Comparison of ENCODE assay signal across 14 cellular contexts in genomic region chr6:158796353-158796752, GRCh38. TPM values are rescaled to one million over a fixed set of nuclear protein-coding genes. Genes with fewer than 3 reads are reported as not detected.
DNase-seq lines count a peak whose midpoint lies in the region; ATAC-seq and TF ChIP-seq lines count a peak whose summit lies in the region.
"Had no signal": no experiment of that assay in that cellular context is flagged by ENCODE, and none has a peak within 500 bp of the region (broad histone marks: within the 10 kb centered on the region; RNA-seq: fewer than 3 reads in every experiment).

No MANE protein-coding gene starts in this region.

- H3K36me3 Mint-ChIP-seq in Calu3 (ENCODE audit: insufficient read depth, unreplicated experiment), result peaks cover 97% of the 10 kb centered on the region
- peaks cover 84% of the 10 kb centered on the region for H3K36me3 Mint-ChIP-seq in activated T-helper 17 cell treated with anti-CD3 and anti-CD28 coated beads, Interleukin-2, amount 50 U/mL, for 72 hours (ENCODE audit: low read depth)
- peaks cover 11% of the 10 kb centered on the region for H3K36me3 Mint-ChIP-seq in neural progenitor cell

- intact Hi-C loops in Calu3 (cut with micrococcal nuclease; ENCODE audit: unreplicated experiment), result loop anchor here (5.0 kb wide), 1 partner anchor 176 kb away; no protein-coding TSS in a partner anchor
- intact Hi-C loops in lower lobe of right lung (cut with DNase I), result no loop called here
- intact Hi-C loops in aorta (cut with DNase I), result no loop called here

- WGBS in aorta, 2 donors, result 93 to 97% methylated on average over 3 of the region's 3 CpGs

- H3K4me2 ChIP-seq in BLaER1, result 0 out of 2 replicates have a peak overlapping the region, but pooled peaks have one; percentile 10
- no peak overlapping the region for H3K4me2 ChIP-seq in neural progenitor cell

- H3K4me3 ChIP-seq in BLaER1 (no peak overlapping the region), lower lobe of right lung (no peak overlapping the region), aorta (ENCODE audit: low read length in 2 of 2) (no peak overlapping the region), neural progenitor cell (no peak overlapping the region)
- H3K4me3 ChIP-seq: prostate gland, SJSA1 had no signal

- TF ChIP-seq CTCF in Calu3 (IDR thresholded peaks at IDR 0.05; ENCODE audit: unreplicated experiment) (no peak), lower lobe of right lung (IDR thresholded peaks at IDR 0.05) (no peak), neural progenitor cell (IDR thresholded peaks at IDR 0.05) (no peak)

- H4K20me1 ChIP-seq in BLaER1 (peaks cover 100% of the 10 kb centered on the region), neural progenitor cell (ENCODE audit: low read depth) (peaks cover 71% of the 10 kb centered on the region)

- peaks cover 87% of the 10 kb centered on the region for H3K4me1 ChIP-seq in BLaER1
- peaks cover 94% of the 10 kb centered on the region for H3K4me1 ChIP-seq in lower lobe of right lung
- H3K4me1 ChIP-seq in aorta (ENCODE audit: control insufficient read depth in 1 of 2, insufficient read depth in 2 of 2, low read length in 2 of 2), result peaks cover 2 to 3% of the 10 kb centered on the region in 2 donors
- no peaks in the 10 kb centered on the region for H3K4me1 ChIP-seq in neural progenitor cell

- ATAC-seq in activated T-helper 17 cell treated with anti-CD3 and anti-CD28 coated beads, Interleukin-2, amount 50 U/mL, for 72 hours (replicated peaks), result no peak
- ATAC-seq in lower lobe of right lung (no peak), aorta (ENCODE audit: low FRiP score) (no peak), HG03095 (IDR thresholded peaks at IDR 0.05; ENCODE audit: unreplicated experiment) (no peak)

- H3K36me3 ChIP-seq in BLaER1 (peaks cover 38% of the 10 kb centered on the region), lower lobe of right lung (no peaks in the 10 kb centered on the region), aorta (ENCODE audit: control insufficient read depth in 1 of 2, insufficient read depth in 2 of 2, low read length in 1 of 2) (no peaks in the 10 kb centered on the region), neural progenitor cell (no peaks in the 10 kb centered on the region)
- H3K36me3 ChIP-seq: prostate gland had no signal

- no peak for DNase-seq in Calu3
- no peak for DNase-seq in lower lobe of right lung
- DNase-seq in aorta, result no peak
- no peak for DNase-seq in neural progenitor cell (ENCODE audit: low spot score)
- no peak for DNase-seq in DMS79 (lab: John Stamatoyannopoulos, UW)
- DNase-seq: activated T-cell treated with anti-CD3 and anti-CD28 coated beads for 4 hours, IMR-90, islet precursor cell, NCI-H1092 had no signal

- H3K27ac Mint-ChIP-seq in Calu3 (ENCODE audit: unreplicated experiment) (peak overlapping the region; percentile 93), neural progenitor cell (no peak overlapping the region)
- H3K27ac Mint-ChIP-seq in activated T-helper 17 cell treated with anti-CD3 and anti-CD28 coated beads, Interleukin-2, amount 50 U/mL, for 72 hours, result peak overlapping the region; percentile 37

- H3K4me3 Mint-ChIP-seq in Calu3 (ENCODE audit: low read depth, unreplicated experiment), result peak overlapping the region; percentile 85
- H3K4me3 Mint-ChIP-seq in activated T-helper 17 cell treated with anti-CD3 and anti-CD28 coated beads, Interleukin-2, amount 50 U/mL, for 72 hours, result peak overlapping the region; percentile 48
- H3K4me3 Mint-ChIP-seq in neural progenitor cell, result no peak overlapping the region

- H3K27me3 ChIP-seq in BLaER1 (no peaks in the 10 kb centered on the region), lower lobe of right lung (ENCODE audit: low read depth) (no peaks in the 10 kb centered on the region), aorta (ENCODE audit: control insufficient read depth in 1 of 2, insufficient read depth in 2 of 2, low read length in 1 of 2) (no peaks in the 10 kb centered on the region), neural progenitor cell (no peaks in the 10 kb centered on the region)
- H3K27me3 ChIP-seq: SJSA1 had no signal

- H3K9me3 Mint-ChIP-seq in Calu3 (ENCODE audit: low read depth, unreplicated experiment), result no peaks in the 10 kb centered on the region
- H3K9me3 Mint-ChIP-seq in activated T-helper 17 cell treated with anti-CD3 and anti-CD28 coated beads, Interleukin-2, amount 50 U/mL, for 72 hours, result no peaks in the 10 kb centered on the region
- no peaks in the 10 kb centered on the region for H3K9me3 Mint-ChIP-seq in neural progenitor cell

- no peak overlapping the region for H2AFZ ChIP-seq in neural progenitor cell (replicated peaks)

- BruUV-seq in Calu3 (replicated peaks; lab: Mats Ljungman, UMichigan), result no TSS peak

- peaks cover 99% of the 10 kb centered on the region for H3K79me2 ChIP-seq in neural progenitor cell (ENCODE audit: low read depth)

- H3K4me1 Mint-ChIP-seq in Calu3 (ENCODE audit: low read depth, unreplicated experiment) (peaks cover 78% of the 10 kb centered on the region), neural progenitor cell (peaks cover 22% of the 10 kb centered on the region)
- H3K4me1 Mint-ChIP-seq in activated T-helper 17 cell treated with anti-CD3 and anti-CD28 coated beads, Interleukin-2, amount 50 U/mL, for 72 hours, result peaks cover 36% of the 10 kb centered on the region

- no peaks in the 10 kb centered on the region for H3K27me3 Mint-ChIP-seq in Calu3 (ENCODE audit: unreplicated experiment)
- no peaks in the 10 kb centered on the region for H3K27me3 Mint-ChIP-seq in activated T-helper 17 cell treated with anti-CD3 and anti-CD28 coated beads, Interleukin-2, amount 50 U/mL, for 72 hours
- H3K27me3 Mint-ChIP-seq in neural progenitor cell (ENCODE audit: insufficient read depth, low read depth), result peaks cover 4% of the 10 kb centered on the region

- no peak overlapping the region for H3K9ac ChIP-seq in BLaER1
- no peak overlapping the region for H3K9ac ChIP-seq in neural progenitor cell

- H3K27ac ChIP-seq in BLaER1 (no peak overlapping the region), lower lobe of right lung (peak overlapping the region; percentile 5), aorta (ENCODE audit: low read depth in 1 of 2, low read length in 2 of 2) (no peak overlapping the region), neural progenitor cell (no peak overlapping the region)
- H3K27ac ChIP-seq: SJSA1 had no signal

- H3F3A ChIP-seq in neural progenitor cell (ENCODE audit: low read depth), result no peaks in the 10 kb centered on the region

- H3K9me3 ChIP-seq in BLaER1 (peaks cover 6% of the 10 kb centered on the region; the same call in 1 of the 2 replicates), lower lobe of right lung (no peaks in the 10 kb centered on the region), aorta (ENCODE audit: control insufficient read depth, low read length) (no peaks in the 10 kb centered on the region), neural progenitor cell (ENCODE audit: low read depth) (no peaks in the 10 kb centered on the region)
- H3K9me3 ChIP-seq: prostate gland, SJSA1 had no signal

- CTCF ChIA-PET in Calu3 (lab: Charles Lee), result no interaction called here

RNA-seq across cellular contexts. Expression of gene EZR, which starts 22.8 kb away (rescaled TPM):
- total RNA-seq in Calu3 (2022) (935 and 954 TPM in 2 replicates), lower lobe of right lung (254 TPM), aorta (10 to 100 TPM; 44.8 to 56.2 TPM), neural progenitor cell (ENCODE audit: low replicate concordance) (52.0 and 61.4 TPM in 2 replicates)
- total RNA-seq in activated T-helper 17 cell treated with anti-CD3 and anti-CD28 coated beads, Interleukin-2, amount 50 U/mL, for 72 hours, result 100 to 1,000 TPM; 159 to 212 TPM
- polyA plus RNA-seq in aorta, result 100 to 1,000 TPM in 1 of 2 donors, 10 to 100 TPM in 1; 13.4 to 127 TPM
